Comparison of ENCODE assay signal across 18 cellular contexts in the genomic region with DNA sequence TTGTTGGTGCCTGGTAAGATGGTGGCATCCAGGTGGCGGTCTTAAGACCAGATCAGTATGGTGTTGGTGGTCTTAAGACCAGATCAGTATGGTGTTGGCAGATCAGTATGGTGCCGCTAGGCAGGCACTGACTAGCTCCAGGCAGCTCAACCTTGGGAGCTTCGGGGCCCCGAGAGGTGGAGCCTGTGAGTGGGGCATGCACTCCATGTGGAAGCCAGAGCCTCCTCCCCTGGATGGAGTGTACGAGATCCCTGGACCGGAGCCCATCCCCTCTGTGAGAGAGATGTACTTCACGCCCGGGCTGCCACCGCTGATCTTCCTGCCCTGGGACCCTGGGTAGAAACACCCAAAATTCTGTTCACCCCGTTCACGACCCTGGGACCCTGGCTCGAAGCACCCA. TPM values are rescaled to one million over a fixed set of nuclear protein-coding genes. Genes with fewer than 3 reads are reported as not detected.
A peak's percentile ranks its signal among the peaks of the same experiment; 100 is the strongest.
DNase-seq lines count a peak whose midpoint lies in the region; ATAC-seq lines count a peak whose summit lies in the region.
"Had no signal": no experiment of that assay in that cellular context is flagged by ENCODE, and none has a peak within 500 bp of the region (broad histone marks: within the 10 kb centered on the region; RNA-seq: fewer than 3 reads in every experiment).

No MANE protein-coding gene starts in this region.

- H3K27me3 ChIP-seq in CD4-positive, CD25-positive, alpha-beta regulatory T cell (ENCODE audit: control insufficient read depth, insufficient read depth, low read length) = no peaks in the 10 kb centered on the region

- peaks cover 30% of the 10 kb centered on the region for H3K36me3 ChIP-seq in CD4-positive, CD25-positive, alpha-beta regulatory T cell (ENCODE audit: control insufficient read depth, insufficient read depth, low read length)

- H3K27me3 Mint-ChIP-seq in activated naive CD8-positive, alpha-beta T cell = no peaks in the 10 kb centered on the region
- no peaks in the 10 kb centered on the region for H3K27me3 Mint-ChIP-seq in activated naive CD8-positive, alpha-beta T cell treated with anti-CD3 and anti-CD28 coated beads for 36 hours
- no peaks in the 10 kb centered on the region for H3K27me3 Mint-ChIP-seq in CD4-positive, CD25-positive, alpha-beta regulatory T cell
- no peaks in the 10 kb centered on the region for H3K27me3 Mint-ChIP-seq in T-cell
- H3K27me3 Mint-ChIP-seq in naive thymus-derived CD8-positive, alpha-beta T cell = no peaks in the 10 kb centered on the region
- H3K27me3 Mint-ChIP-seq: CD8-positive, alpha-beta memory T cell had no signal

- H3K4me1 ChIP-seq in CD4-positive, CD25-positive, alpha-beta regulatory T cell (ENCODE audit: control insufficient read depth, insufficient read depth, low read length, poor library complexity, severe bottlenecking) = peaks cover 74% of the 10 kb centered on the region

- peak overlapping the region; percentile 64 for H3K27ac Mint-ChIP-seq in activated naive CD8-positive, alpha-beta T cell
- no peak overlapping the region for H3K27ac Mint-ChIP-seq in activated naive CD8-positive, alpha-beta T cell treated with anti-CD3 and anti-CD28 coated beads for 36 hours
- peak overlapping the region; percentile 88 to 93 (median 92) for H3K27ac Mint-ChIP-seq in CD4-positive, CD25-positive, alpha-beta regulatory T cell
- peak overlapping the region; percentile 99 for H3K27ac Mint-ChIP-seq in T-cell
- peak overlapping the region in 9 of 10 donors; percentile 5 to 100 (median 81) for H3K27ac Mint-ChIP-seq in naive thymus-derived CD8-positive, alpha-beta T cell

- H3K27ac ChIP-seq in CD4-positive, CD25-positive, alpha-beta regulatory T cell (ENCODE audit: insufficient read depth, low read length, poor library complexity, severe bottlenecking) = no peak overlapping the region
- H3K27ac ChIP-seq: GM23248, HL-60 had no signal

- CTCF ChIA-PET in T-cell (lab: Charles Lee) = interaction anchor here (0.6 to 1.4 kb wide), 2 partner anchors 32 to 74 kb away, joined by 3 to 4 read pairs; no protein-coding TSS in a partner anchor

- no peak for DNase-seq in activated naive CD8-positive, alpha-beta T cell treated with anti-CD3 and anti-CD28 coated beads for 36 hours
- no peak for DNase-seq in CD4-positive, CD25-positive, alpha-beta regulatory T cell
- DNase-seq in T-cell = no peak
- no peak for DNase-seq in naive thymus-derived CD8-positive, alpha-beta T cell
- DNase-seq in NCI-H82 treated with DMSO at 0.1 percent for 48 hours (lab: John Stamatoyannopoulos, UW; ENCODE audit: unreplicated experiment) = no peak
- no peak for DNase-seq in activated CD4-positive, CD25-positive, alpha-beta regulatory T cell (lab: John Stamatoyannopoulos, UW)
- DNase-seq: Calu3; CD8-positive, alpha-beta memory T cell; DMS153; GM23248; H9; NCI-H1092; NCI-H1436 treated with DMSO at 0.1 percent for 48 hours; NCI-H1930 had no signal

- no peak overlapping the region for H3K4me3 ChIP-seq in CD4-positive, CD25-positive, alpha-beta regulatory T cell (ENCODE audit: low read depth, low read length)
- H3K4me3 ChIP-seq: GM23248, K562 had no signal

- H3K4me3 Mint-ChIP-seq in activated naive CD8-positive, alpha-beta T cell = peak overlapping the region; percentile 22
- H3K4me3 Mint-ChIP-seq in activated naive CD8-positive, alpha-beta T cell treated with anti-CD3 and anti-CD28 coated beads for 36 hours = no peak overlapping the region
- peak overlapping the region; percentile 43 to 68 (median 44) for H3K4me3 Mint-ChIP-seq in CD4-positive, CD25-positive, alpha-beta regulatory T cell
- H3K4me3 Mint-ChIP-seq in T-cell = peak overlapping the region in 1 of 3 donors; percentile 58
- peak overlapping the region in 7 of 10 donors; percentile 24 to 67 (median 41) for H3K4me3 Mint-ChIP-seq in naive thymus-derived CD8-positive, alpha-beta T cell
- H3K4me3 Mint-ChIP-seq: H9 had no signal

- H3K9me3 ChIP-seq in CD4-positive, CD25-positive, alpha-beta regulatory T cell (ENCODE audit: control insufficient read depth in 2 of 2, low read length in 2 of 2) = no peaks in the 10 kb centered on the region

- peaks cover 24% of the 10 kb centered on the region for H3K36me3 Mint-ChIP-seq in activated naive CD8-positive, alpha-beta T cell
- H3K36me3 Mint-ChIP-seq in activated naive CD8-positive, alpha-beta T cell treated with anti-CD3 and anti-CD28 coated beads for 36 hours = peaks cover 72% of the 10 kb centered on the region
- peaks cover 32% of the 10 kb centered on the region for H3K36me3 Mint-ChIP-seq in CD4-positive, CD25-positive, alpha-beta regulatory T cell
- peaks cover 53% of the 10 kb centered on the region for H3K36me3 Mint-ChIP-seq in T-cell
- H3K36me3 Mint-ChIP-seq in naive thymus-derived CD8-positive, alpha-beta T cell = peaks cover 15 to 39% (median 29%) of the 10 kb centered on the region in 3 donors

- POLR2A ChIA-PET in T-cell (lab: Charles Lee) = interaction anchor here (0.5 to 0.9 kb wide), 3 partner anchors 18 to 28 kb away, joined by 3 to 4 read pairs (median 4); no protein-coding TSS in a partner anchor
- POLR2A ChIA-PET in naive thymus-derived CD8-positive, alpha-beta T cell (lab: Charles Lee) = interaction anchor here (1.6 to 9.0 kb wide), 2 partner anchors 18 to 31 kb away, joined by 13 to 98 read pairs; a partner anchor contains a TSS

- ATAC-seq in CD4-positive, CD25-positive, alpha-beta regulatory T cell (ENCODE audit: low read depth in 2 of 2) = no peak
- ATAC-seq in T-cell (replicated peaks in 1 of 4) = no peak
- ATAC-seq in naive thymus-derived CD8-positive, alpha-beta T cell = no peak
- ATAC-seq: HepG2, K562 had no signal

- peaks cover 90% of the 10 kb centered on the region for H3K4me1 Mint-ChIP-seq in activated naive CD8-positive, alpha-beta T cell (ENCODE audit: low read depth)
- peaks cover 80% of the 10 kb centered on the region for H3K4me1 Mint-ChIP-seq in activated naive CD8-positive, alpha-beta T cell treated with anti-CD3 and anti-CD28 coated beads for 36 hours
- peaks cover 36 to 94% (median 72%) of the 10 kb centered on the region in 4 donors for H3K4me1 Mint-ChIP-seq in CD4-positive, CD25-positive, alpha-beta regulatory T cell
- peaks cover 91 to 95% (median 94%) of the 10 kb centered on the region in 3 donors for H3K4me1 Mint-ChIP-seq in T-cell
- peaks cover 34 to 93% (median 87%) of the 10 kb centered on the region in 4 donors for H3K4me1 Mint-ChIP-seq in naive thymus-derived CD8-positive, alpha-beta T cell

- H3K9me3 Mint-ChIP-seq in activated naive CD8-positive, alpha-beta T cell (ENCODE audit: low read depth) = no peaks in the 10 kb centered on the region
- H3K9me3 Mint-ChIP-seq in activated naive CD8-positive, alpha-beta T cell treated with anti-CD3 and anti-CD28 coated beads for 36 hours = peaks cover 20% of the 10 kb centered on the region
- H3K9me3 Mint-ChIP-seq in CD4-positive, CD25-positive, alpha-beta regulatory T cell = no peaks in the 10 kb centered on the region
- no peaks in the 10 kb centered on the region for H3K9me3 Mint-ChIP-seq in T-cell
- no peaks in the 10 kb centered on the region for H3K9me3 Mint-ChIP-seq in naive thymus-derived CD8-positive, alpha-beta T cell
- H3K9me3 Mint-ChIP-seq: CD8-positive, alpha-beta memory T cell had no signal

RNA-seq across cellular contexts. Expression of a gene that starts 19.0 kb away (rescaled TPM):
- 10 to 100 TPM; 46.2 to 46.5 TPM for total RNA-seq in activated naive CD8-positive, alpha-beta T cell treated with anti-CD3 and anti-CD28 coated beads for 36 hours
- 99.0 TPM for total RNA-seq in CD4-positive, CD25-positive, alpha-beta regulatory T cell
- 10 to 100 TPM; 39.4 to 49.1 (median 45.1) TPM for polyA plus RNA-seq in CD4-positive, CD25-positive, alpha-beta regulatory T cell
- total RNA-seq in T-cell = 10 to 100 TPM; 54.5 to 83.2 (median 69.5) TPM
- total RNA-seq in naive thymus-derived CD8-positive, alpha-beta T cell = 10 to 100 TPM; 70.2 to 78.6 TPM
- 10 to 100 TPM; 24.7 to 37.1 (median 27.3) TPM for polyA plus RNA-seq in naive thymus-derived CD8-positive, alpha-beta T cell
